ENCODE assay signal across 9 cellular contexts in genomic region chr19:42290523-42291436, GRCh38. TPM values are rescaled to one million over a fixed set of nuclear protein-coding genes. Genes with fewer than 3 reads are reported as not detected.
DNase-seq lines count a peak whose midpoint lies in the region; ATAC-seq and TF ChIP-seq lines count a peak whose summit lies in the region.
"Had no signal": no experiment of that assay in that cellular context is flagged by ENCODE, and none has a peak within 500 bp of the region (broad histone marks: within the 10 kb centered on the region; RNA-seq: fewer than 3 reads in every experiment).

No MANE protein-coding gene starts in this region.

- H3K27me3 Mint-ChIP-seq in CD4-positive, alpha-beta memory T cell: no peaks in the 10 kb centered on the region
- H3K27me3 Mint-ChIP-seq: IgD-negative memory B cell had no signal

- H3K9me3 Mint-ChIP-seq in CD4-positive, alpha-beta memory T cell: no peaks in the 10 kb centered on the region
- H3K9me3 Mint-ChIP-seq: IgD-negative memory B cell had no signal

- no peaks in the 10 kb centered on the region for H3K27me3 ChIP-seq in CD4-positive, alpha-beta memory T cell (ENCODE audit: insufficient read depth, low read length)
- H3K27me3 ChIP-seq in KMS-11 (ENCODE audit: insufficient read depth, low read depth) (no peaks in the 10 kb centered on the region), gastroesophageal sphincter (no peaks in the 10 kb centered on the region)

- TF ChIP-seq EP300 in gastroesophageal sphincter (IDR thresholded peaks at IDR 0.05): no peak

- H3K4me2 ChIP-seq in KMS-11: no peak overlapping the region

- no peak overlapping the region for H3K27ac ChIP-seq in CD4-positive, alpha-beta memory T cell (ENCODE audit: low read depth, low read length)
- no peak overlapping the region for H3K27ac ChIP-seq in KMS-11
- H3K27ac ChIP-seq in gastroesophageal sphincter: peak overlapping the region in 1 of 4 donors; percentile 38

- peaks cover 14% of the 10 kb centered on the region for H3K4me1 ChIP-seq in CD4-positive, alpha-beta memory T cell (ENCODE audit: insufficient read depth, low read length)
- H3K4me1 ChIP-seq in KMS-11 (ENCODE audit: low read depth, poor library complexity, severe bottlenecking) (peaks cover 3% of the 10 kb centered on the region), gastroesophageal sphincter (peaks cover 0 to 31% (median 12%) of the 10 kb centered on the region in 3 donors)

- H3K9ac ChIP-seq in KMS-11: no peak overlapping the region

- no peak for ATAC-seq in gastroesophageal sphincter
- ATAC-seq in GM21447 (IDR thresholded peaks at IDR 0.05; ENCODE audit: unreplicated experiment): no peak

- intact Hi-C loops in CD4-positive, alpha-beta memory T cell (cut with micrococcal nuclease): no loop called here

- H3K4me1 Mint-ChIP-seq in CD4-positive, alpha-beta memory T cell: peaks cover 8 to 19% (median 12%) of the 10 kb centered on the region in 4 donors

- no peaks in the 10 kb centered on the region for H4K20me1 ChIP-seq in KMS-11 (ENCODE audit: insufficient read depth)

- H3K27ac Mint-ChIP-seq in CD4-positive, alpha-beta memory T cell: no peak overlapping the region

- POLR2A ChIA-PET in CD4-positive, alpha-beta memory T cell (lab: Charles Lee; ENCODE audit: partially characterized antibody): no interaction called here

- peaks cover 9 to 55% of the 10 kb centered on the region in 2 donors for H3K36me3 Mint-ChIP-seq in CD4-positive, alpha-beta memory T cell

- H3K4me3 ChIP-seq in CD4-positive, alpha-beta memory T cell (ENCODE audit: low read length in 2 of 2): no peak overlapping the region
- H3K4me3 ChIP-seq in KMS-11 (IDR thresholded peaks at IDR 0.05; ENCODE audit: insufficient read depth, low read depth, low read length): no peak overlapping the region
- H3K4me3 ChIP-seq in gastroesophageal sphincter: no peak overlapping the region

- TF ChIP-seq POLR2A in gastroesophageal sphincter (IDR thresholded peaks at IDR 0.05): no peak

- H3K4me3 Mint-ChIP-seq in CD4-positive, alpha-beta memory T cell: peak overlapping the region in 1 of 8 donors; percentile 20

- peaks cover 43% of the 10 kb centered on the region for H3K36me3 ChIP-seq in CD4-positive, alpha-beta memory T cell (ENCODE audit: insufficient read depth, low read length)
- H3K36me3 ChIP-seq in KMS-11 (ENCODE audit: insufficient read depth) (no peaks in the 10 kb centered on the region; the same call in 1 of the 2 replicates), gastroesophageal sphincter (peaks cover 0 to 89% of the 10 kb centered on the region in 2 donors)

- 89% methylated on average over 3 of the region's 31 CpGs; no CpG with 5 or more reads in 1 of the 2 donors for WGBS in gastroesophageal sphincter (ENCODE audit: low coverage in 1 of 2), 2 donors

- H3K79me2 ChIP-seq in KMS-11 (ENCODE audit: insufficient read depth, low read depth): no peaks in the 10 kb centered on the region

- DNase-seq in CD4-positive, alpha-beta memory T cell: peak; percentile 43 to 61 (median 48)
- peak; percentile 80 for DNase-seq in activated CD8-positive, alpha-beta memory T cell treated with anti-CD3 and anti-CD28 coated beads, Interleukin-2, amount 50 U/mL, for 48 hours
- peak; percentile 49 to 51 for DNase-seq in stimulated activated CD8-positive, alpha-beta memory T cell treated with anti-CD3 and anti-CD28 coated beads, Interleukin-2, amount 100 ng/mL, for 48 hours (ENCODE audit: low read depth in 2 of 2)
- DNase-seq in DMS79 (lab: John Stamatoyannopoulos, UW) (no peak), ureter (ENCODE audit: low spot score) (no peak)

- CTCF ChIA-PET in CD4-positive, alpha-beta memory T cell (lab: Charles Lee; ENCODE audit: partially characterized antibody): interaction anchor here (0.7 to 1.0 kb wide), 2 partner anchors 50 to 186 kb away, joined by 3 read pairs; no protein-coding TSS in a partner anchor

- TF ChIP-seq CTCF in KMS-11 (conservative IDR thresholded peaks at IDR 0.05; ENCODE audit: low read depth, low read length) (peak; percentile 62), gastroesophageal sphincter (IDR thresholded peaks at IDR 0.05) (peak in 3 of 4 experiments; percentile 28 to 52 (median 47))

- no peak overlapping the region for H2AFZ ChIP-seq in KMS-11 (ENCODE audit: low read depth)

- H3K9me3 ChIP-seq in CD4-positive, alpha-beta memory T cell (ENCODE audit: control insufficient read depth in 1 of 2, low read length in 2 of 2): no peaks in the 10 kb centered on the region
- H3K9me3 ChIP-seq in gastroesophageal sphincter: no peaks in the 10 kb centered on the region

RNA-seq across cellular contexts. Expression of gene PRR19, which starts 11.2 kb away (rescaled TPM):
- under 1 TPM; 0.28 to 0.64 TPM for total RNA-seq in CD4-positive, alpha-beta memory T cell
- under 1 TPM; 0.48 to 0.85 TPM for polyA plus RNA-seq in CD4-positive, alpha-beta memory T cell
- under 1 TPM in 1 of 4 donors, not detected in 3; 0.93 TPM for total RNA-seq in gastroesophageal sphincter
- 1.6 TPM for total RNA-seq in ureter

RNA-seq across cellular contexts. Expression of gene PAFAH1B3, which starts 11.6 kb away (rescaled TPM):
- 10 to 100 TPM; 17.0 to 17.2 TPM for total RNA-seq in CD4-positive, alpha-beta memory T cell
- 10 to 100 TPM; 35.0 to 43.7 TPM for polyA plus RNA-seq in CD4-positive, alpha-beta memory T cell
- total RNA-seq in gastroesophageal sphincter (10 to 100 TPM in 1 of 4 donors, 1 to 10 TPM in 2, under 1 TPM in 1; 0.93 to 13.6 (median 5.8) TPM), ureter (19.8 TPM)

RNA-seq across cellular contexts. Expression of gene CIC, which starts 21.7 kb away (rescaled TPM):
- total RNA-seq in CD4-positive, alpha-beta memory T cell: 10 to 100 TPM; 81.6 to 82.6 TPM
- polyA plus RNA-seq in CD4-positive, alpha-beta memory T cell: 1 to 10 TPM in 1 of 2 donors, not detected in 1; 3.5 TPM
- 10 to 100 TPM; 31.4 to 69.4 (median 49.0) TPM for total RNA-seq in gastroesophageal sphincter
- total RNA-seq in ureter: 83.4 TPM

RNA-seq across cellular contexts. Expression of gene TMEM145, which starts 22.3 kb away (rescaled TPM):
- not detected for total RNA-seq in CD4-positive, alpha-beta memory T cell
- not detected for polyA plus RNA-seq in CD4-positive, alpha-beta memory T cell
- total RNA-seq in gastroesophageal sphincter (under 1 TPM in 1 of 4 donors, not detected in 3; 0.27 TPM), ureter (1.4 TPM)
- polyA plus RNA-seq: IgD-negative memory B cell had no signal

RNA-seq across cellular contexts. Expression of gene MEGF8, which starts 34.7 kb away (rescaled TPM):
- total RNA-seq in CD4-positive, alpha-beta memory T cell: 1 to 10 TPM; 8.6 to 9.5 TPM
- under 1 TPM; 0.09 to 0.42 TPM for polyA plus RNA-seq in CD4-positive, alpha-beta memory T cell
- 10 to 100 TPM; 13.9 to 44.4 (median 18.1) TPM for total RNA-seq in gastroesophageal sphincter
- 22.0 TPM for total RNA-seq in ureter

Comparison
In these comparisons a context has a peak if more than half of its experiments do, and no peak if none do; other contexts are left out.
1. DNase-seq: peak in CD4-positive, alpha-beta memory T cell (5 of 5), activated CD8-positive, alpha-beta memory T cell treated with anti-CD3 and anti-CD28 coated beads, Interleukin-2, amount 50 U/mL, for 48 hours (single experiment) and stimulated activated CD8-positive, alpha-beta memory T cell treated with anti-CD3 and anti-CD28 coated beads, Interleukin-2, amount 100 ng/mL, for 48 hours (2 of 2); none in DMS79 (single experiment) and ureter (single experiment).